In the genomic region with DNA sequence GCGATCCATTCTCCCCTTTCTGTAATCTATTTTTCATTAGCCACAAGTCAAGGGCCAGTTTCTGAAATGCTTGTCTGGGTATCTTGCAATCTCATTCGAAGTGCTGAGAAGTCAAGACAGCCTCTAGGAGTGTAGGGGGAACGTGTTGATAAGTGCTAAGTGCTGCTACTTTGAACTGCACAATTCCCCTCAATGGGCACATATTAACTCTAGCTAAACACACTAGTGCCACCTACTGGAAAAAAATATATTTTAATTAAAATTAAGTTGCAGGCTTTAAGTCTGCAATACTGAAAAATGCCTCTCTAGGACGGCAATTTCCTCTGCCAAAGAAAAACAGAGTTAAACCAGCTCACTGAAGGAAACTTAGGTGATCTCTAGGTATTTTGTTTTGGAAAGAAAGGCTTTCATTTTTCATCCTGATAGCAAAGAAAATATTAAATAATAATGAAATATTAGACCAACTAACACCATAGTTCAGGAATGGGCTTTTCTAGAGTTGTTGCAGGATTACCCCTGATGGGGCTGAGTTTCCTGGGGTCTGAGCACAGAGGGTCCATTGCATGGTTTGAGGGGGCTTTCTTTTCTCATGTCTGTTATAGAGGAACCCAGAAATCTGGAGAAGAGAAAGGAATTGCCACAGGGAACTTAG, we compare ENCODE assay signal across 8 cellular contexts.
DNase-seq lines count a peak whose midpoint lies in the region; ATAC-seq and TF ChIP-seq lines count a peak whose summit lies in the region.

No MANE protein-coding gene starts in this region.

- H3K79me2 ChIP-seq in OCI-LY3 (ENCODE audit: low read length), result no peaks in the 10 kb centered on the region

- no peak overlapping the region for H3K9ac ChIP-seq in OCI-LY3 (ENCODE audit: low read length)

- no peak overlapping the region for H3K27ac ChIP-seq in OCI-LY3 (ENCODE audit: low read length)
- H3K27ac ChIP-seq in left lung, result no peak overlapping the region
- H3K27ac ChIP-seq in upper lobe of right lung, result no peak overlapping the region

- peaks cover 5% of the 10 kb centered on the region for H3K4me1 ChIP-seq in OCI-LY3 (ENCODE audit: low read length)
- no peaks in the 10 kb centered on the region for H3K4me1 ChIP-seq in left lung
- no peaks in the 10 kb centered on the region for H3K4me1 ChIP-seq in upper lobe of right lung

- H4K20me1 ChIP-seq in OCI-LY3 (ENCODE audit: insufficient read depth, low read length), result no peaks in the 10 kb centered on the region

- TF ChIP-seq CTCF in OCI-LY3 (IDR thresholded peaks at IDR 0.05; ENCODE audit: low read depth, low read length), result peak; percentile 52
- TF ChIP-seq CTCF in choroid plexus epithelial cell (conservative IDR thresholded peaks at IDR 0.05; ENCODE audit: low read depth, low read length), result peak; percentile 65
- TF ChIP-seq CTCF in left lung (IDR thresholded peaks at IDR 0.05), result peak; percentile 28 to 52
- TF ChIP-seq CTCF in upper lobe of right lung (IDR thresholded peaks at IDR 0.05), result peak; percentile 59

- H3K9me3 ChIP-seq in OCI-LY3 (ENCODE audit: insufficient read depth, low read length) (no peaks in the 10 kb centered on the region), left lung (no peaks in the 10 kb centered on the region), upper lobe of right lung (no peaks in the 10 kb centered on the region)

- peak overlapping the region; percentile 41; the same call in 1 of the 2 replicates for H2AFZ ChIP-seq in OCI-LY3 (ENCODE audit: low read depth, low read length)

- ATAC-seq in GM19035 (IDR thresholded peaks at IDR 0.05; ENCODE audit: unreplicated experiment), result peak; percentile 74
- peak; percentile 94 for ATAC-seq in left lung
- peak; percentile 94 for ATAC-seq in upper lobe of right lung

- no peaks in the 10 kb centered on the region for H3K36me3 ChIP-seq in OCI-LY3 (replicated peaks; ENCODE audit: low read depth, low read length)
- no peaks in the 10 kb centered on the region for H3K36me3 ChIP-seq in left lung
- H3K36me3 ChIP-seq in upper lobe of right lung, result no peaks in the 10 kb centered on the region

- intact Hi-C loops in left lung (cut with DNase I), result loop anchor here in 1 of 2 donors (10.0 kb wide), 1 partner anchor 411 kb away; no protein-coding TSS in a partner anchor
- intact Hi-C loops in upper lobe of right lung (cut with DNase I), result loop anchor here (5.0 to 10.0 kb wide), 2 partner anchors 409 to 561 kb away; no protein-coding TSS in a partner anchor

- DNase-seq in COR-L47 (lab: John Stamatoyannopoulos, UW), result peak; percentile 32
- peak; percentile 71 for DNase-seq in Jurkat, Clone E6-1 (ENCODE audit: low read depth, low spot score)
- DNase-seq in choroid plexus epithelial cell (ENCODE audit: low read depth), result peak; percentile 86
- DNase-seq in left lung, result no peak
- DNase-seq in upper lobe of right lung, result no peak
- no peak for DNase-seq in activated CD8-positive, alpha-beta memory T cell treated with anti-CD3 and anti-CD28 coated beads, Interleukin-2, amount 50 U/mL, for 48 hours

- peak overlapping the region; percentile 48 for H3K4me2 ChIP-seq in OCI-LY3 (ENCODE audit: low read length)

- no peak overlapping the region for H3K4me3 ChIP-seq in Jurkat, Clone E6-1 (ENCODE audit: low read length)
- H3K4me3 ChIP-seq in OCI-LY3 (ENCODE audit: low read length) (no peak overlapping the region), choroid plexus epithelial cell (ENCODE audit: low read depth, low read length) (no peak overlapping the region), left lung (no peak overlapping the region), upper lobe of right lung (no peak overlapping the region)

- H3K27me3 ChIP-seq in OCI-LY3 (ENCODE audit: low read depth, low read length) (peaks cover 13% of the 10 kb centered on the region), left lung (no peaks in the 10 kb centered on the region), upper lobe of right lung (no peaks in the 10 kb centered on the region)

Comparison
In these comparisons a context has a peak if more than half of its experiments do, and no peak if none do; other contexts are left out.
1. DNase-seq: peak in COR-L47 (single experiment), Jurkat, Clone E6-1 (single experiment) and choroid plexus epithelial cell (single experiment); none in left lung (0 of 2), upper lobe of right lung (single experiment) and activated CD8-positive, alpha-beta memory T cell treated with anti-CD3 and anti-CD28 coated beads, Interleukin-2, amount 50 U/mL, for 48 hours (single experiment).
2. Peak in every context shown above with its lines, with median percentiles within 50 percentile points of each other: ATAC-seq and CTCF ChIP-seq.